ENCODE assay signal across 25 cellular contexts in genomic region chr12:14058717-14059116, GRCh38.
"Had no signal": no experiment of that assay in that cellular context is flagged by ENCODE, and none has a peak within 500 bp of the region (broad histone marks: within the 10 kb centered on the region; RNA-seq: fewer than 3 reads in every experiment).

No MANE protein-coding gene starts in this region.

- H3K36me3 ChIP-seq: esophagus muscularis mucosa, left lung, suprapubic skin, tibial artery, upper lobe of right lung had no signal

- DNase-seq: activated CD4-positive, alpha-beta T cell treated with anti-CD3 and anti-CD28 coated beads for 4 hours; activated CD4-positive, alpha-beta T cell treated with anti-CD3 and anti-CD28 coated beads, Interleukin-2, amount 50 U/mL, for 48 hours; activated CD8-positive, alpha-beta memory T cell treated with anti-CD3 and anti-CD28 coated beads, Interleukin-2, amount 50 U/mL, for 4 hours; activated gamma-delta T cell treated with Interleukin-2 at 50 U/mL for 16 hours; activated naive CD4-positive, alpha-beta T cell treated with anti-CD3 and anti-CD28 coated beads, Interleukin-2, amount 50 U/mL, for 16 hours; activated T-cell treated with anti-CD3 and anti-CD28 coated beads, Interleukin-2, amount 50 U/mL, for 1 hour; amniotic stem cell; central memory CD4-positive, alpha-beta T cell; foreskin keratinocyte; kidney glomerular epithelial cell; left lung; mammary epithelial cell; midbrain; naive thymus-derived CD8-positive, alpha-beta T cell; stimulated activated CD4-positive, alpha-beta T cell treated with anti-CD3 and anti-CD28 coated beads, Interleukin-4, amount 100 ng/mL, for 4 hours; stimulated activated CD8-positive, alpha-beta memory T cell treated with anti-CD3 and anti-CD28 coated beads, Interleukin-4, amount 100 ng/mL, for 48 hours; stimulated activated naive CD8-positive, alpha-beta T cell treated with anti-CD3 and anti-CD28 coated beads, Interleukin-15, amount 100 ng/mL, for 72 hours; tibial artery; upper lobe of right lung had no signal

- H3K27ac ChIP-seq: esophagus muscularis mucosa, foreskin keratinocyte, left lung, skin epidermis, suprapubic skin, tibial artery, upper lobe of right lung had no signal

- H3K27me3 ChIP-seq: esophagus muscularis mucosa, foreskin keratinocyte, left lung, suprapubic skin, tibial artery, upper lobe of right lung had no signal

- H3K4me3 ChIP-seq: esophagus muscularis mucosa, left lung, skin epidermis, suprapubic skin, tibial artery, upper lobe of right lung had no signal

- H3K9me3 ChIP-seq: esophagus muscularis mucosa, left lung, suprapubic skin, tibial artery, upper lobe of right lung had no signal

- ATAC-seq: activated T-helper 17 cell treated with anti-CD3 and anti-CD28 coated beads, Interleukin-2, amount 50 U/mL, for 72 hours; left lung; naive thymus-derived CD8-positive, alpha-beta T cell; sciatic nerve; stimulated activated memory B cell treated with anti-CD40 and anti-IgM and Interleukin-4, amounts not matched to agents 10 μg/mL and 1 μg/mL and 100 μg/mL, for 72 hours; stimulated activated naive CD8-positive, alpha-beta T cell treated with anti-CD3 and anti-CD28 coated beads, Interleukin-15, amount 100 ng/mL, for 72 hours; upper lobe of right lung had no signal

- H3K4me1 ChIP-seq: esophagus muscularis mucosa, foreskin keratinocyte, left lung, suprapubic skin, tibial artery, upper lobe of right lung had no signal
